ENCODE assay signal across 1 cellular context in the genomic region with DNA sequence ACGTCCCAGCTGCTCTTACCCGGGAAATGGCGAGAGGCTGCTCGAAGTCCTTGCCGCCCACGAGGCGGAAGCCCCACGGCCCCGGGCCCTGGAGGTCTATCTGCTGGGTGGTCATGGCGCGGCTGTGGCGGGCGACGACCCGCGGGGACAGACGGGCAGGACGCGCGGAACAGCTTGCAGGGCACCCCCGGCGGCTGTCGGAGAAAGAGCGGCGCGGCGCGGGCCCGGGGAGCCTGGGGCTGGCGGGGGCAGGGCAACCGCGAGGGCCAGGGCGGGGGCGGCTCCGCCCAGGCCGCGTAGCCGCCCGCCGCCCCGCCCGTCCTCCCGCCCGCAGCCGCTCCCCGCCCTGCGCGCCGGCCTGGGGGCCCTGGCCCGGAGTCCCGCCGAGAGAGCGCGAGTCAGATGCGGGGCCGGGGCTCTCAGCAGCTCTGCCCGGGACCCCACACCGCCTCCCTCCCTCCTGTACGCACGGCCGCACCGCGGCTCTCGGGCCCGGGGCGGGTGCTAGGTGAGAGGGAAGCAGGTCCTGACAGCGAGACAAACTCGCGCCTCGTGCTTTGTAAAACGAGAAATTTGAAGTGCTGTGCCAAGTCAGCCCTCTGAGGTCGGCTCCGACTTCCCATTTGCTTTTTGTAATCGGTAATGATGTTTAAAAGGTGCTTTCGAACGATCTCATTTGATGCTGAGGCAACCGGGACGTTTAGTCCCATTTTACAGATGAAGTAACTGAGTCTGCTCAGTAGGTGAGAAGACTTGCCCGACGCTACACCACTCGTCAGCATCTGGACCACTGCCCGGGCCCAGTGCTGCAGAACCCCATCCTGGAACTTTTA.
TF ChIP-seq lines count a peak whose summit lies in the region.

A gene with protein sequence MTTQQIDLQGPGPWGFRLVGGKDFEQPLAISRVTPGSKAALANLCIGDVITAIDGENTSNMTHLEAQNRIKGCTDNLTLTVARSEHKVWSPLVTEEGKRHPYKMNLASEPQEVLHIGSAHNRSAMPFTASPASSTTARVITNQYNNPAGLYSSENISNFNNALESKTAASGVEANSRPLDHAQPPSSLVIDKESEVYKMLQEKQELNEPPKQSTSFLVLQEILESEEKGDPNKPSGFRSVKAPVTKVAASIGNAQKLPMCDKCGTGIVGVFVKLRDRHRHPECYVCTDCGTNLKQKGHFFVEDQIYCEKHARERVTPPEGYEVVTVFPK (minus strand): TSS at position 203 of the 833 bp plus-strand sequence. CDS start 88 bp downstream, at position 115.

TF ChIP-seq in WTC11, 78 proteins besides CTCF, POLR2A, EP300 and RAD21 (continued from another document):
- TF ChIP-seq, protein P1, sequence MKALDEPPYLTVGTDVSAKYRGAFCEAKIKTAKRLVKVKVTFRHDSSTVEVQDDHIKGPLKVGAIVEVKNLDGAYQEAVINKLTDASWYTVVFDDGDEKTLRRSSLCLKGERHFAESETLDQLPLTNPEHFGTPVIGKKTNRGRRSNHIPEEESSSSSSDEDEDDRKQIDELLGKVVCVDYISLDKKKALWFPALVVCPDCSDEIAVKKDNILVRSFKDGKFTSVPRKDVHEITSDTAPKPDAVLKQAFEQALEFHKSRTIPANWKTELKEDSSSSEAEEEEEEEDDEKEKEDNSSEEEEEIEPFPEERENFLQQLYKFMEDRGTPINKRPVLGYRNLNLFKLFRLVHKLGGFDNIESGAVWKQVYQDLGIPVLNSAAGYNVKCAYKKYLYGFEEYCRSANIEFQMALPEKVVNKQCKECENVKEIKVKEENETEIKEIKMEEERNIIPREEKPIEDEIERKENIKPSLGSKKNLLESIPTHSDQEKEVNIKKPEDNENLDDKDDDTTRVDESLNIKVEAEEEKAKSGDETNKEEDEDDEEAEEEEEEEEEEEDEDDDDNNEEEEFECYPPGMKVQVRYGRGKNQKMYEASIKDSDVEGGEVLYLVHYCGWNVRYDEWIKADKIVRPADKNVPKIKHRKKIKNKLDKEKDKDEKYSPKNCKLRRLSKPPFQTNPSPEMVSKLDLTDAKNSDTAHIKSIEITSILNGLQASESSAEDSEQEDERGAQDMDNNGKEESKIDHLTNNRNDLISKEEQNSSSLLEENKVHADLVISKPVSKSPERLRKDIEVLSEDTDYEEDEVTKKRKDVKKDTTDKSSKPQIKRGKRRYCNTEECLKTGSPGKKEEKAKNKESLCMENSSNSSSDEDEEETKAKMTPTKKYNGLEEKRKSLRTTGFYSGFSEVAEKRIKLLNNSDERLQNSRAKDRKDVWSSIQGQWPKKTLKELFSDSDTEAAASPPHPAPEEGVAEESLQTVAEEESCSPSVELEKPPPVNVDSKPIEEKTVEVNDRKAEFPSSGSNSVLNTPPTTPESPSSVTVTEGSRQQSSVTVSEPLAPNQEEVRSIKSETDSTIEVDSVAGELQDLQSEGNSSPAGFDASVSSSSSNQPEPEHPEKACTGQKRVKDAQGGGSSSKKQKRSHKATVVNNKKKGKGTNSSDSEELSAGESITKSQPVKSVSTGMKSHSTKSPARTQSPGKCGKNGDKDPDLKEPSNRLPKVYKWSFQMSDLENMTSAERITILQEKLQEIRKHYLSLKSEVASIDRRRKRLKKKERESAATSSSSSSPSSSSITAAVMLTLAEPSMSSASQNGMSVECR (CRISPR knock-in tag; IDR thresholded peaks at IDR 0.05; ENCODE audit: borderline replicate concordance) = peak; percentile 38; the same call in 1 of the 2 replicates
